In the genomic region with DNA sequence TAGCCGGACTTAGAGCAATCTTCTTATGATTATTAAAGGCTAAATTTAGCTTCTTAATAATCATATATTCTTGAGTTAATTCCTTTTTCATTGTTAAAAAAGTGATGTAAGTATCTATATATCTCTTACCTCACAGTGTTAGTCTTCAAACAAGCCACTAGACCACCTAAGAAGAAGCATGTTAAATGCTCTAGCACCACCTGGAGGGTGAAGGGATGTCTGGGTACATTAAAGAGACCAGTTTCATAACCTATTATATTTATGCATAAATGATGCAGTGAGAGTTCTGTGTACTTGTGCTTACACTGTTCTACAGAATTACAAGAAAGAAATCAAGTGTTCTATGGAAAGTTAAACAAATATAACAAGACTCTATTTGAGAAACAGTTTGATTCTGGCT, we compare ENCODE assay signal across 12 cellular contexts. TPM values are rescaled to one million over a fixed set of nuclear protein-coding genes. Genes with fewer than 3 reads are reported as not detected.
DNase-seq lines count a peak whose midpoint lies in the region; ATAC-seq, FAIRE-seq and TF ChIP-seq lines count a peak whose summit lies in the region.
"Had no signal": no experiment of that assay in that cellular context is flagged by ENCODE, and none has a peak within 500 bp of the region (broad histone marks: within the 10 kb centered on the region; RNA-seq: fewer than 3 reads in every experiment).

No MANE protein-coding gene starts in this region.

- no peaks in the 10 kb centered on the region for H3K79me2 ChIP-seq in HepG2 (ENCODE audit: insufficient read depth, low read length)

- ATAC-seq in HepG2 (peak; percentile 47; the same call in 1 of the 3 replicates), right lobe of liver (no peak)
- ATAC-seq: left ventricle myocardium superior had no signal

- no peak for TF ChIP-seq EP300 in HepG2 (IDR thresholded peaks at IDR 0.05; ENCODE audit: low read depth in 2 of 2, low read length in 2 of 2)
- TF ChIP-seq EP300 in HepG2 (CRISPR knock-in tag; IDR thresholded peaks at IDR 0.05; ENCODE audit: borderline replicate concordance), result no peak

- POLR2A ChIA-PET in HepG2 (lab: Yijun Ruan, JAX), result no interaction called here

- H3K4me2 ChIP-seq in HepG2 (ENCODE audit: low read depth, low read length), result no peak overlapping the region

- CTCF ChIA-PET in HepG2 (lab: Yijun Ruan, JAX; ENCODE audit: low intra/inter-chr PET ratio, low total read pairs), result no interaction called here

- H4K20me1 ChIP-seq in HepG2 (ENCODE audit: insufficient read depth, low read length), result no peaks in the 10 kb centered on the region

- no TSS peak for BruUV-seq in HepG2 (replicated peaks; lab: Mats Ljungman, UMichigan)

- in situ Hi-C loops in HepG2 (cut with HindIII; ENCODE audit: extremely low pct_ligation_motif_present, low pct_unique_long_range_greater_than_20kb), result no loop called here

- no peak for TF ChIP-seq POLR2A in HepG2 (IDR thresholded peaks at IDR 0.05; ENCODE audit: insufficient read depth in 1 of 2, low read depth in 2 of 2, low read length in 2 of 2)
- no peak for TF ChIP-seq POLR2A in right lobe of liver (IDR thresholded peaks at IDR 0.05)

- 49% methylated on average over 1 of the region's 1 CpG for WGBS in HepG2 (ENCODE audit: low lambda C conversion rate)
- WGBS in right lobe of liver (ENCODE audit: insufficient coverage, low coverage, low lambda C conversion rate, missing lambda C conversion rate), result 67% methylated on average over 1 of the region's 1 CpG

- H3K9me3 ChIP-seq in HepG2 (ENCODE audit: low read length) (no peaks in the 10 kb centered on the region), right lobe of liver (no peaks in the 10 kb centered on the region)

- TF ChIP-seq CTCF in HepG2 (CRISPR knock-in tag; IDR thresholded peaks at IDR 0.05) (peak; percentile 28), right lobe of liver (IDR thresholded peaks at IDR 0.05) (peak in 2 of 4 donors; percentile 6 to 19), bronchial epithelial cell (IDR thresholded peaks at IDR 0.05; ENCODE audit: insufficient read depth, low read length, severe bottlenecking) (no peak), foreskin fibroblast (IDR thresholded peaks at IDR 0.05; ENCODE audit: low read depth, low read length) (no peak)

- H3K36me3 ChIP-seq in HepG2 (replicated peaks in 1 of 2; ENCODE audit: control insufficient read depth in 1 of 2, insufficient read depth in 2 of 2, low read length in 2 of 2) (no peaks in the 10 kb centered on the region), right lobe of liver (no peaks in the 10 kb centered on the region), bronchial epithelial cell (ENCODE audit: control insufficient read depth, insufficient read depth, low read length) (no peaks in the 10 kb centered on the region)

- H3K27ac ChIP-seq in HepG2 (ENCODE audit: extremely low read length, insufficient read depth, low read length) (no peak overlapping the region), right lobe of liver (no peak overlapping the region)

- no peak overlapping the region for H2AFZ ChIP-seq in HepG2 (ENCODE audit: low read length)

- no peak for FAIRE-seq in HepG2 (lab: Jason Lieb, UNC)
- FAIRE-seq in bronchial epithelial cell (lab: Jason Lieb, UNC), result no peak
- FAIRE-seq in urothelium cell line (lab: Jason Lieb, UNC), result no peak

- TF ChIP-seq RAD21 in HepG2 (CRISPR knock-in tag; IDR thresholded peaks at IDR 0.05), result no peak

- DNase-seq in HepG2 (ENCODE audit: low spot score), result peak; percentile 12
- DNase-seq in right lobe of liver, result no peak
- DNase-seq in NCI-H1417 (lab: John Stamatoyannopoulos, UW), result peak in 2 of 3 experiments; percentile 25 to 68
- DNase-seq in bronchial epithelial cell (ENCODE audit: low read depth), result peak; percentile 4
- DNase-seq in urothelium cell line (ENCODE audit: low spot score), result peak; percentile 6
- DNase-seq in Ammon's horn (ENCODE audit: low spot score), result no peak
- DNase-seq in foreskin fibroblast, result no peak
- DNase-seq in activated T-cell treated with anti-CD3 and anti-CD28 coated beads, Interleukin-2, amount 50 U/mL, for 1 hour, result no peak
- DNase-seq: effector CD4-positive, alpha-beta T cell; left ventricle myocardium superior; stimulated activated CD4-positive, alpha-beta T cell treated with anti-CD3 and anti-CD28 coated beads, Interleukin-2, amount 100 ng/mL, for 24 hours; T-helper 1 cell had no signal

- no peak overlapping the region for H3K9ac ChIP-seq in HepG2 (ENCODE audit: insufficient read depth, low read depth, low read length)

- H3K4me3 ChIP-seq in HepG2 (replicated peaks in 1 of 3; ENCODE audit: insufficient read depth in 1 of 3, low read depth in 2 of 3, low read length in 3 of 3) (no peak overlapping the region), right lobe of liver (no peak overlapping the region), bronchial epithelial cell (ENCODE audit: low read depth, low read length) (no peak overlapping the region), foreskin fibroblast (ENCODE audit: low read depth in 1 of 2, low read length in 2 of 2) (no peak overlapping the region)

- H3K4me1 ChIP-seq in HepG2 (ENCODE audit: insufficient read depth, low read length), result no peaks in the 10 kb centered on the region
- H3K4me1 ChIP-seq in right lobe of liver, result no peaks in the 10 kb centered on the region

- intact Hi-C loops in HepG2 (cut with micrococcal nuclease; ENCODE audit: unreplicated experiment), result no loop called here
- intact Hi-C loops in right lobe of liver (cut with DNase I), result no loop called here

- H3K27me3 ChIP-seq in HepG2 (ENCODE audit: control insufficient read depth in 1 of 2, insufficient read depth in 2 of 2, low read length in 2 of 2), result no peaks in the 10 kb centered on the region; a peak in 1 of 5 replicates
- H3K27me3 ChIP-seq in right lobe of liver, result no peaks in the 10 kb centered on the region
- no peaks in the 10 kb centered on the region for H3K27me3 ChIP-seq in bronchial epithelial cell (ENCODE audit: control insufficient read depth, insufficient read depth, low read length)

TF ChIP-seq in HepG2, 621 proteins besides CTCF, POLR2A, EP300 and RAD21 (continues in another document):
- TF ChIP-seq RFXANK (CRISPR knock-in tag; IDR thresholded peaks at IDR 0.05) (no peak), ZNF124 (CRISPR knock-in tag; IDR thresholded peaks at IDR 0.05) (no peak)
- TF ChIP-seq, protein P1, sequence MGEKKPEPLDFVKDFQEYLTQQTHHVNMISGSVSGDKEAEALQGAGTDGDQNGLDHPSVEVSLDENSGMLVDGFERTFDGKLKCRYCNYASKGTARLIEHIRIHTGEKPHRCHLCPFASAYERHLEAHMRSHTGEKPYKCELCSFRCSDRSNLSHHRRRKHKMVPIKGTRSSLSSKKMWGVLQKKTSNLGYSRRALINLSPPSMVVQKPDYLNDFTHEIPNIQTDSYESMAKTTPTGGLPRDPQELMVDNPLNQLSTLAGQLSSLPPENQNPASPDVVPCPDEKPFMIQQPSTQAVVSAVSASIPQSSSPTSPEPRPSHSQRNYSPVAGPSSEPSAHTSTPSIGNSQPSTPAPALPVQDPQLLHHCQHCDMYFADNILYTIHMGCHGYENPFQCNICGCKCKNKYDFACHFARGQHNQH (CRISPR knock-in tag; IDR thresholded peaks at IDR 0.05), result no peak

RNA-seq across cellular contexts. Expression of a gene that starts 55.9 kb away (rescaled TPM):
- total RNA-seq in HepG2 (2016; rRNA removed; fragmentation: Illumina TruSeq; extraction: Trizol) (0.31 TPM in 1 of 2 replicates, not detected in the other), right lobe of liver (not detected), bronchial epithelial cell (under 0.01 TPM in 1 of 2 replicates, not detected in the other)
- 0.26 and 0.51 TPM in 2 replicates for total RNA-seq in HepG2 (2016; cell fraction: cytosol; rRNA removed; fragmentation: Illumina TruSeq; extraction: Trizol; ENCODE audit: low read depth)
- 0.06 TPM in 1 of 2 replicates, not detected in the other for total RNA-seq in HepG2 (2016; cell fraction: insoluble cytoplasmic fraction; rRNA removed; fragmentation: Illumina TruSeq; extraction: Trizol)
- total RNA-seq in HepG2 (2016; cell fraction: membrane; rRNA removed; fragmentation: Illumina TruSeq; extraction: Trizol), result 0.17 and 0.31 TPM in 2 replicates
- total RNA-seq in HepG2 (2016; cell fraction: nucleus; rRNA removed; fragmentation: Illumina TruSeq; extraction: Trizol), result 0.22 and 1.0 TPM in 2 replicates
- 0.35 and 0.48 TPM in 2 replicates for polyA plus RNA-seq in HepG2 (2011; rRNA removed)
- polyA plus RNA-seq in HepG2 (2011; cell fraction: cytosol; rRNA removed), result 0.04 TPM in 1 of 2 replicates, not detected in the other
- 0.87 and 2.0 TPM in 2 replicates for polyA plus RNA-seq in HepG2 (2011; cell fraction: nucleus; rRNA removed)
- polyA plus RNA-seq in HepG2 (2012), result 0.08 and 0.68 TPM in 2 replicates
- not detected in 2 replicates for polyA plus RNA-seq in HepG2 (2016; cell fraction: cytosol; fragmentation: Illumina TruSeq; extraction: Trizol; ENCODE audit: low read depth)
- 0.13 TPM in 1 of 2 replicates, not detected in the other for polyA plus RNA-seq in HepG2 (2016; cell fraction: insoluble cytoplasmic fraction; fragmentation: Illumina TruSeq; extraction: Trizol; ENCODE audit: low read depth)
- not detected in 2 replicates for polyA plus RNA-seq in HepG2 (2016; cell fraction: membrane; fragmentation: Illumina TruSeq; extraction: Trizol; ENCODE audit: low read depth)
- 1.5 and 1.7 TPM in 2 replicates for polyA plus RNA-seq in HepG2 (2016; cell fraction: nucleus; fragmentation: Illumina TruSeq; extraction: Trizol; ENCODE audit: insufficient read depth, low read depth)
- polyA minus RNA-seq in HepG2 (2011; rRNA and poly(A)+ RNA removed; ENCODE audit: low replicate concordance), result 0.12 TPM in 1 of 2 replicates, not detected in the other
- not detected in 2 replicates for polyA minus RNA-seq in HepG2 (2011; cell fraction: cytosol; rRNA and poly(A)+ RNA removed)
- 0.39 and 0.99 TPM in 2 replicates for polyA minus RNA-seq in HepG2 (2011; cell fraction: nucleus; rRNA and poly(A)+ RNA removed)
- total RNA-seq: left ventricle myocardium superior had no signal

Comparison
In these comparisons a context has a peak if more than half of its experiments do, and no peak if none do; other contexts are left out.
1. DNase-seq: peak in HepG2 (single experiment), NCI-H1417 (2 of 3), bronchial epithelial cell (single experiment) and urothelium cell line (single experiment); none in right lobe of liver (0 of 3), Ammon's horn (single experiment), foreskin fibroblast (0 of 2) and activated T-cell treated with anti-CD3 and anti-CD28 coated beads, Interleukin-2, amount 50 U/mL, for 1 hour (single experiment).